8 cellular contexts compared by ENCODE assay signal in the genomic region with DNA sequence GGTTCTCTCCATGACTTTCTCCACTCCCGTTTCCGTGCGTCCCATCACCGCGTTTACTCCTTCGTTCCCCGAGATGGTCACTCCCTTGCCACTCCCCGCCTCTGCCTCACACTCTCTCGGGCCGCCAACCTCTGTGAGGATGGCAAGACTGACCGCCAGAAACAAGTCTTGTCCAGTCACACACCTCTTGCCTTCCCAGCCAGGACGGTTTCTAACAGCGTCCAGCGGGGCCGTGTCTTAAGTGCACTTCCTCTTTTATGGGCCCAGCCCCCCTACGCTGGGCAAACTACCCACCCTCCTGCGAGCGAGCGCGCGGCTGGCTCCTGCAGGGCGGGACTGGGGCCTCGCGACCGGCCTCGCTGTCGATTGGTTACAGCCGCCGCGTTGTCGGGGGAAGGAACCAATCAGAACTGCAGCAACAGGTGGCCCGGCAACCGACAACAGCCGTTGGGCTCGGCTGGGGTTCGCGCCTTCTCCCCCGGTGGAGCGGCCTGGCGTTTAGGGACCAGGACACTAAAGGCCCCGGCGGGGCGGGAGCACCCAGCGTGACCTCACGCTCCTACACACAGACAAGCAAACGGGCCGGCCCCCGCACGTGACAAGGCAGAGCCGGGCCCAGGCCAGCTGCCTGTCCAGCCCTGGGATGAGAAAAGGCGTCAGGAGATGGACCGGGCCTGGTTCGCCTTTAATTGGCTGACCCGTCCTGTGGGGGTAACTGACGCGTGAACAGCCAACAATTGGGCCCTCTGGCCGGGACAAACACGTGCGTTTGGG. TPM values are rescaled to one million over a fixed set of nuclear protein-coding genes. Genes with fewer than 3 reads are reported as not detected.
DNase-seq lines count a peak whose midpoint lies in the region; TF ChIP-seq lines count a peak whose summit lies in the region.

No MANE protein-coding gene starts in this region.

- no peaks in the 10 kb centered on the region for H3K9me3 Mint-ChIP-seq in activated T-helper 2 cell treated with anti-CD3 and anti-CD28 coated beads, Interferon-gamma antibody, Interleukin-2, Interleukin-4, amounts not matched to agents 10 μg/mL and 5 μg/mL and 100 μg/mL, durations not matched to agents 14 hours and 24 hours and 36 hours
- H3K9me3 Mint-ChIP-seq in nephron: no peaks in the 10 kb centered on the region

- H3K4me3 Mint-ChIP-seq in activated T-helper 2 cell treated with anti-CD3 and anti-CD28 coated beads, Interferon-gamma antibody, Interleukin-2, Interleukin-4, amounts not matched to agents 10 μg/mL and 5 μg/mL and 100 μg/mL, durations not matched to agents 14 hours and 24 hours and 36 hours (ENCODE audit: low read depth): peak overlapping the region; percentile 100
- H3K4me3 Mint-ChIP-seq in nephron: peak overlapping the region; percentile 91 to 94 (median 92)

- H3K4me1 Mint-ChIP-seq in activated T-helper 2 cell treated with anti-CD3 and anti-CD28 coated beads, Interferon-gamma antibody, Interleukin-2, Interleukin-4, amounts not matched to agents 10 μg/mL and 5 μg/mL and 100 μg/mL, durations not matched to agents 14 hours and 24 hours and 36 hours (ENCODE audit: low read depth): peaks cover 39% of the 10 kb centered on the region
- peaks cover 40% of the 10 kb centered on the region for H3K4me1 Mint-ChIP-seq in nephron

- DNase-seq in EL: peak; percentile 95
- peak; percentile 61 for DNase-seq in GOT3 (lab: John Stamatoyannopoulos, UW)
- DNase-seq in LHCN-M2 (ENCODE audit: low read depth): peak; percentile 88
- DNase-seq in RPMI8226: peak; percentile 98
- DNase-seq in activated T-helper 2 cell treated with anti-CD3 and anti-CD28 coated beads, Interferon-gamma antibody, Interleukin-2, Interleukin-4, amounts not matched to agents 10 μg/mL and 5 μg/mL and 100 μg/mL, durations not matched to agents 14 hours and 24 hours and 36 hours (ENCODE audit: low spot score): peak; percentile 94
- DNase-seq in fibroblast of the aortic adventitia (ENCODE audit: low read depth): peak; percentile 74
- peak; percentile 93 for DNase-seq in stimulated activated naive CD4-positive, alpha-beta T cell treated with Interleukin-2 at 50 U/mL for 16 hours (lab: John Stamatoyannopoulos, UW)

- H3K4me3 ChIP-seq in fibroblast of the aortic adventitia (ENCODE audit: low read depth, low read length): peak overlapping the region; percentile 71

- peaks cover 44% of the 10 kb centered on the region for H3K36me3 Mint-ChIP-seq in activated T-helper 2 cell treated with anti-CD3 and anti-CD28 coated beads, Interferon-gamma antibody, Interleukin-2, Interleukin-4, amounts not matched to agents 10 μg/mL and 5 μg/mL and 100 μg/mL, durations not matched to agents 14 hours and 24 hours and 36 hours (ENCODE audit: low read depth)
- peaks cover 3% of the 10 kb centered on the region for H3K36me3 Mint-ChIP-seq in nephron (ENCODE audit: low read depth)

- TF ChIP-seq CTCF in fibroblast of the aortic adventitia (IDR thresholded peaks at IDR 0.05; ENCODE audit: insufficient read depth, low read length) (no peak), nephron (IDR thresholded peaks at IDR 0.05; ENCODE audit: unreplicated experiment in 3 of 3) (no peak)

- intact Hi-C loops in activated T-helper 2 cell treated with anti-CD3 and anti-CD28 coated beads, Interferon-gamma antibody, Interleukin-2, Interleukin-4, amounts not matched to agents 10 μg/mL and 5 μg/mL and 100 μg/mL, durations not matched to agents 14 hours and 24 hours and 36 hours (cut with micrococcal nuclease): loop anchor here (1.0 to 5.0 kb wide), 7 partner anchors 9 to 414 kb away; a partner anchor contains a TSS

- H3K27me3 Mint-ChIP-seq in activated T-helper 2 cell treated with anti-CD3 and anti-CD28 coated beads, Interferon-gamma antibody, Interleukin-2, Interleukin-4, amounts not matched to agents 10 μg/mL and 5 μg/mL and 100 μg/mL, durations not matched to agents 14 hours and 24 hours and 36 hours (ENCODE audit: low read depth): no peaks in the 10 kb centered on the region
- peaks cover 7% of the 10 kb centered on the region for H3K27me3 Mint-ChIP-seq in nephron (ENCODE audit: low read depth)

- H3K27ac Mint-ChIP-seq in activated T-helper 2 cell treated with anti-CD3 and anti-CD28 coated beads, Interferon-gamma antibody, Interleukin-2, Interleukin-4, amounts not matched to agents 10 μg/mL and 5 μg/mL and 100 μg/mL, durations not matched to agents 14 hours and 24 hours and 36 hours: peak overlapping the region; percentile 97
- peak overlapping the region; percentile 70 to 95 (median 94) for H3K27ac Mint-ChIP-seq in nephron

RNA-seq across cellular contexts. Expression of a gene that starts 0.5 kb away (rescaled TPM):
- total RNA-seq in LHCN-M2 (2014; rRNA removed) (4.3 and 8.0 TPM in 2 replicates), fibroblast of the aortic adventitia (ENCODE audit: low replicate concordance) (1.5 TPM in 1 of 2 replicates, not detected in the other)
- polyA plus RNA-seq in LHCN-M2 (2012): 27.4 TPM
- 429 and 437 TPM in 2 replicates for total RNA-seq in activated T-helper 2 cell treated with anti-CD3 and anti-CD28 coated beads, Interferon-gamma antibody, Interleukin-2, Interleukin-4, amounts not matched to agents 10 μg/mL and 5 μg/mL and 100 μg/mL, durations not matched to agents 14 hours and 24 hours and 36 hours

RNA-seq across cellular contexts. Expression of a gene that starts 25.7 kb away (rescaled TPM):
- 0.71 and 1.1 TPM in 2 replicates for total RNA-seq in LHCN-M2 (2014; rRNA removed)
- polyA plus RNA-seq in LHCN-M2 (2012): 0.64 TPM
- 2.0 and 2.6 TPM in 2 replicates for total RNA-seq in activated T-helper 2 cell treated with anti-CD3 and anti-CD28 coated beads, Interferon-gamma antibody, Interleukin-2, Interleukin-4, amounts not matched to agents 10 μg/mL and 5 μg/mL and 100 μg/mL, durations not matched to agents 14 hours and 24 hours and 36 hours
- total RNA-seq in fibroblast of the aortic adventitia (ENCODE audit: low replicate concordance): 0.54 TPM in 1 of 2 replicates, not detected in the other

RNA-seq across cellular contexts. Expression of a gene that starts 32.4 kb away (rescaled TPM):
- total RNA-seq in LHCN-M2 (2014; rRNA removed) (0.06 TPM in 1 of 2 replicates, not detected in the other), fibroblast of the aortic adventitia (ENCODE audit: low replicate concordance) (not detected in 2 replicates)
- polyA plus RNA-seq in LHCN-M2 (2012): 0.70 TPM
- 0.44 and 0.52 TPM in 2 replicates for total RNA-seq in activated T-helper 2 cell treated with anti-CD3 and anti-CD28 coated beads, Interferon-gamma antibody, Interleukin-2, Interleukin-4, amounts not matched to agents 10 μg/mL and 5 μg/mL and 100 μg/mL, durations not matched to agents 14 hours and 24 hours and 36 hours

Comparison
In these comparisons a context has a peak if more than half of its experiments do, and no peak if none do; other contexts are left out.
1. Peak in every context shown above with its lines: DNase-seq and H3K4me3 ChIP-seq.
2. RNA of a gene that starts 0.5 kb away (total RNA-seq): 429 to 437 TPM in activated T-helper 2 cell treated with anti-CD3 and anti-CD28 coated beads, Interferon-gamma antibody, Interleukin-2, Interleukin-4, amounts not matched to agents 10 μg/mL and 5 μg/mL and 100 μg/mL, durations not matched to agents 14 hours and 24 hours and 36 hours; 4.3 to 8.0 TPM in LHCN-M2 and 1.5 TPM in fibroblast of the aortic adventitia; every median in the first group is over 10 times any median in the second.